ENCODE assay signal across 9 cellular contexts in the genomic region with DNA sequence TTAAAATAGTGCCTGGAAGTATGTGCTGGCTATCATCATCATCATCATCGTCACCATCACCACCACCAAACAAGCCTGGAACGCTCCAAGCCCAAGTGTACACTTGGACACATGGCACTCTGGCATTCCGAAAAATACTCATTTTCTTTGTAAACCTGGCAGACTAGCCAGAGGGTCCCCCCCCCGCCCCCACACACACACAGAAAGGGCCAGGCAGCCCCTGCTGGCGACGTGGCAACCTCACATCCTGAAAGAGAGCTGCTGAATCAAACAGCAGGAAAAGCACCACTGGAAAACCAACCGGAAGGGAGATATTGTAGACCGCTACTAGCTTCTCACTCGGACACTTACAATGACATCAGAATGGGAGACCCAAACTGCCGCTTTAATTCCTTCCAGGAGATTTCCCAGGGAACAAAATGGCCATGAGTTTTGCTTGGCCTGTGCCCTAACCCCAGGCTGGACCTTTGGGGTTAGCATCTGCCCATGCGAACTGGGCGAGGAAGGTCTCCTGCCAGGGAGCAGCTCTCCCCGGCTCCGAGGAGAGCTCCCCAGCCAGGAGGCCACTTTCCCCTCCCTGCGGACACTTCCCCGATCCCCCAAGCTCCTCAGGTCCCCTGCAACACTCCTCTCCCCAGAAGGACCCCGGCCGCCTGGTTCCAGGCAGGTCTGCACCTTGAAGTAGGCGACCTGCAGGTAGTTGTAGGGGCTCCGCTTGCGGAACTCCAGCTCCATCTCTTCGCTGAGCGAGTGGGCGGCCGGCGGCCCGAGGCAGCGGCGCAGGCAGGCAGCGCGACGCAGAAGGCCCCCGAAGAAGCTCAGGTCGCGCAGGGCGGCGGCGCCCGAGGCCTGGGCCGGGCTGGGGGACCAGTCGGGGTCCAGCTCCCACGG. TPM values are rescaled to one million over a fixed set of nuclear protein-coding genes. Genes with fewer than 3 reads are reported as not detected.
DNase-seq lines count a peak whose midpoint lies in the region; ATAC-seq and TF ChIP-seq lines count a peak whose summit lies in the region.
"Had no signal": no experiment of that assay in that cellular context is flagged by ENCODE, and none has a peak within 500 bp of the region (broad histone marks: within the 10 kb centered on the region; RNA-seq: fewer than 3 reads in every experiment).

No MANE protein-coding gene starts in this region.

- H3K36me3 ChIP-seq in adipocyte (ENCODE audit: control insufficient read depth, insufficient read depth, low read length, severe bottlenecking), result peaks cover 14% of the 10 kb centered on the region
- H3K36me3 ChIP-seq in hepatocyte (replicated peaks; ENCODE audit: insufficient read depth, low read depth), result no peaks in the 10 kb centered on the region

- peak overlapping the region; percentile 85 for H3K4me2 ChIP-seq in hepatocyte

- peak overlapping the region; percentile 88 for H3K4me3 ChIP-seq in adipocyte (ENCODE audit: low read length)
- H3K4me3 ChIP-seq in hepatocyte, result peak overlapping the region; percentile 65

- TF ChIP-seq CTCF in hepatocyte (IDR thresholded peaks at IDR 0.05; ENCODE audit: poor library complexity), result peak; percentile 55

- H3K4me1 ChIP-seq in adipocyte (ENCODE audit: control insufficient read depth, insufficient read depth, low read length) (peaks cover 16% of the 10 kb centered on the region), hepatocyte (ENCODE audit: insufficient read depth) (peaks cover 10% of the 10 kb centered on the region)

- 1% methylated on average over 42 of the region's 42 CpGs for WGBS in hepatocyte (ENCODE audit: low lambda C conversion rate, missing lambda C conversion rate)

- peaks cover 6% of the 10 kb centered on the region for H4K20me1 ChIP-seq in hepatocyte (ENCODE audit: insufficient read depth, poor library complexity, severe bottlenecking)

- peaks cover 82% of the 10 kb centered on the region for H3K79me2 ChIP-seq in hepatocyte

- no peaks in the 10 kb centered on the region for H3K9me3 ChIP-seq in adipocyte (ENCODE audit: control insufficient read depth, low read length)
- H3K9me3 ChIP-seq in hepatocyte (ENCODE audit: low read depth), result no peaks in the 10 kb centered on the region

- no peaks in the 10 kb centered on the region for H3K27me3 ChIP-seq in adipocyte (replicated peaks; ENCODE audit: control insufficient read depth, insufficient read depth, low read length)
- no peaks in the 10 kb centered on the region for H3K27me3 ChIP-seq in hepatocyte

- H2AFZ ChIP-seq in hepatocyte, result peak overlapping the region; percentile 16

- peak; percentile 54 for DNase-seq in DMS53 treated with DMSO at 0.1 percent for 48 hours (lab: John Stamatoyannopoulos, UW; ENCODE audit: unreplicated experiment)
- DNase-seq in HT1080 (ENCODE audit: low read depth), result peak; percentile 81
- DNase-seq in adipocyte (ENCODE audit: low read depth), result peak; percentile 89
- peak; percentile 83 for DNase-seq in hepatocyte (ENCODE audit: low spot score)
- peak; percentile 81 for DNase-seq in retina
- DNase-seq in OCI-M2 (lab: John Stamatoyannopoulos, UW; ENCODE audit: unreplicated experiment), result no peak

- ATAC-seq in GM21423 (IDR thresholded peaks at IDR 0.05; ENCODE audit: unreplicated experiment), result peak; percentile 23

- H3K9ac ChIP-seq in adipocyte (ENCODE audit: low read length), result peak overlapping the region; percentile 96

- H3K27ac ChIP-seq in hepatocyte, result peak overlapping the region; percentile 84

- H3K9me2 ChIP-seq in hepatocyte (replicated peaks; ENCODE audit: insufficient read depth), result no peaks in the 10 kb centered on the region

TF ChIP-seq in PFSK-1, 5 proteins besides CTCF, POLR2A, EP300 and RAD21:
- peak; percentile 27; the same call in 1 of the 2 replicates for TF ChIP-seq TAF1 (IDR thresholded peaks at IDR 0.05; ENCODE audit: borderline replicate concordance, insufficient read depth, low read length)
- peak; percentile 44; the same call in 1 of the 2 replicates for TF ChIP-seq POLR2AphosphoS5 (IDR thresholded peaks at IDR 0.05; ENCODE audit: low read depth, low read length)
- no peak for TF ChIP-seq REST (IDR thresholded peaks at IDR 0.05; ENCODE audit: insufficient read depth in 1 of 2, low read depth in 2 of 2, low read length in 2 of 2)
- no peak for TF ChIP-seq FOXP2 (optimal IDR thresholded peaks at IDR 0.05; ENCODE audit: borderline replicate concordance, extremely low read depth, extremely low read length, insufficient read depth)

RNA-seq across cellular contexts. Expression of gene P3H1, which starts 0.8 kb away (rescaled TPM):
- 61.5 and 62.3 TPM in 2 replicates for total RNA-seq in HT1080 (2014; rRNA removed; shearing (Covaris generic))
- polyA plus RNA-seq in HT1080 (2015; cell fraction: cytosol; rRNA removed), result 46.6 and 48.3 TPM in 2 replicates
- polyA plus RNA-seq in HT1080 (2015; cell fraction: nucleus; rRNA removed), result 178 and 222 TPM in 2 replicates
- polyA plus RNA-seq in PFSK-1 (2012; ENCODE audit: insufficient read length, low read depth), result 94.8 TPM
- total RNA-seq in hepatocyte, result 94.6 and 102 TPM in 2 replicates
- polyA plus RNA-seq in hepatocyte, result 192 and 201 TPM in 2 replicates

RNA-seq across cellular contexts. Expression of gene C1orf50, which starts 1.0 kb away (rescaled TPM):
- total RNA-seq in HT1080 (2014; rRNA removed; shearing (Covaris generic)), result 1.3 and 1.8 TPM in 2 replicates
- polyA plus RNA-seq in HT1080 (2015; cell fraction: cytosol; rRNA removed), result 1.5 and 2.8 TPM in 2 replicates
- polyA plus RNA-seq in HT1080 (2015; cell fraction: nucleus; rRNA removed), result 1.3 and 5.4 TPM in 2 replicates
- polyA plus RNA-seq in PFSK-1 (2012; ENCODE audit: insufficient read length, low read depth), result 1.4 TPM
- 5.7 and 12.6 TPM in 2 replicates for total RNA-seq in hepatocyte
- polyA plus RNA-seq in hepatocyte, result 11.9 and 15.2 TPM in 2 replicates

RNA-seq across cellular contexts. Expression of gene TMEM269, which starts 18.7 kb away (rescaled TPM):
- 0.03 TPM in 1 of 2 replicates, not detected in the other for total RNA-seq in HT1080 (2014; rRNA removed; shearing (Covaris generic))
- polyA plus RNA-seq in HT1080 (2015; cell fraction: cytosol; rRNA removed), result 0.02 TPM in 1 of 2 replicates, not detected in the other
- polyA plus RNA-seq in HT1080 (2015; cell fraction: nucleus; rRNA removed), result 0.12 and 0.29 TPM in 2 replicates
- polyA plus RNA-seq in PFSK-1 (2012; ENCODE audit: insufficient read length, low read depth), result 0.23 TPM
- 0.32 and 0.40 TPM in 2 replicates for total RNA-seq in hepatocyte
- polyA plus RNA-seq in hepatocyte, result 0.12 TPM in 1 of 2 replicates, not detected in the other

RNA-seq across cellular contexts. Expression of gene CLDN19, which starts 26.0 kb away (rescaled TPM):
- total RNA-seq in HT1080 (2014; rRNA removed; shearing (Covaris generic)), result not detected in 2 replicates
- polyA plus RNA-seq in HT1080 (2015; cell fraction: cytosol; rRNA removed), result 0.15 TPM in 1 of 2 replicates, not detected in the other
- polyA plus RNA-seq in HT1080 (2015; cell fraction: nucleus; rRNA removed), result not detected in 2 replicates
- polyA plus RNA-seq in PFSK-1 (2012; ENCODE audit: insufficient read length, low read depth), result not detected
- 2.5 and 6.9 TPM in 2 replicates for total RNA-seq in hepatocyte
- 3.8 and 4.5 TPM in 2 replicates for polyA plus RNA-seq in hepatocyte
- total RNA-seq: natural killer cell treated with Interleukin-12 subunit alpha and Interleukin-12 subunit beta and Interleukin-15 and Interleukin-18, amount 100 ng/mL, for 72 hours had no signal

RNA-seq across cellular contexts. Expression of gene ERMAP, which starts 50.8 kb away (rescaled TPM):
- total RNA-seq in HT1080 (2014; rRNA removed; shearing (Covaris generic)), result 3.3 and 5.9 TPM in 2 replicates
- 6.0 and 7.8 TPM in 2 replicates for polyA plus RNA-seq in HT1080 (2015; cell fraction: cytosol; rRNA removed)
- polyA plus RNA-seq in HT1080 (2015; cell fraction: nucleus; rRNA removed), result 12.4 and 13.5 TPM in 2 replicates
- polyA plus RNA-seq in PFSK-1 (2012; ENCODE audit: insufficient read length, low read depth), result 2.1 TPM
- total RNA-seq in hepatocyte, result 17.5 and 20.4 TPM in 2 replicates
- 6.2 and 6.5 TPM in 2 replicates for polyA plus RNA-seq in hepatocyte
